ENCODE assay signal across 18 cellular contexts in genomic region chr19:45051929-45052579, GRCh38. TPM values are rescaled to one million over a fixed set of nuclear protein-coding genes. Genes with fewer than 3 reads are reported as not detected.
A peak's percentile ranks its signal among the peaks of the same experiment; 100 is the strongest.
DNase-seq lines count a peak whose midpoint lies in the region; ATAC-seq and TF ChIP-seq lines count a peak whose summit lies in the region.
"Had no signal": no experiment of that assay in that cellular context is flagged by ENCODE, and none has a peak within 500 bp of the region (broad histone marks: within the 10 kb centered on the region; RNA-seq: fewer than 3 reads in every experiment).

No MANE protein-coding gene starts in this region.

- H4K20me1 ChIP-seq in DOHH2 (ENCODE audit: control insufficient read depth, insufficient read depth, low read depth, low read length) (no peaks in the 10 kb centered on the region; the same call in 1 of the 2 replicates), Karpas-422 (ENCODE audit: insufficient read depth, low read depth, low read length) (peaks cover 24% of the 10 kb centered on the region; the same call in 1 of the 2 replicates)

- H3K36me3 ChIP-seq in DOHH2 (ENCODE audit: control insufficient read depth, low read length) = peaks cover 80% of the 10 kb centered on the region
- peaks cover 10% of the 10 kb centered on the region; the same call in 1 of the 2 replicates for H3K36me3 ChIP-seq in Karpas-422 (ENCODE audit: insufficient read depth, low read length)
- peaks cover 15% of the 10 kb centered on the region for H3K36me3 ChIP-seq in colonic mucosa

- no peak for ATAC-seq in HG02884 (IDR thresholded peaks at IDR 0.05; ENCODE audit: unreplicated experiment)
- ATAC-seq in GM18858 (IDR thresholded peaks at IDR 0.05; ENCODE audit: unreplicated experiment) = no peak
- ATAC-seq: activated T-cell treated with anti-CD3 and anti-CD28 coated beads, Interleukin-2, amount 50 U/mL, for 72 hours; Panc1; SK-N-SH treated with all-trans-retinoic acid at 6 μM for 48 hours had no signal

- H3K9ac ChIP-seq in Karpas-422 (ENCODE audit: low read length) (no peak overlapping the region), colonic mucosa (ENCODE audit: low read depth in 2 of 2, low read length in 2 of 2) (peak overlapping the region; percentile 35 to 48)

- H3F3A ChIP-seq in DOHH2 (ENCODE audit: control insufficient read depth, insufficient read depth) = peaks cover 7% of the 10 kb centered on the region

- H3K27ac ChIP-seq in DOHH2 (ENCODE audit: low read depth, low read length) (peak overlapping the region; percentile 62), Karpas-422 (ENCODE audit: low read length) (no peak overlapping the region), colonic mucosa (peak overlapping the region; percentile 57), skin epidermis (peak overlapping the region in 12 of 21 experiments; percentile 5 to 71 (median 30))
- H3K27ac ChIP-seq: cardiac muscle cell, left ventricle myocardium inferior had no signal

- DNase-seq in Karpas-422 = peak; percentile 42
- peak; percentile 44 for DNase-seq in colonic mucosa
- no peak for DNase-seq in SW480 (ENCODE audit: low spot score)
- DNase-seq in NCI-H2081 treated with DMSO at 0.1 percent for 48 hours (lab: John Stamatoyannopoulos, UW) = no peak
- DNase-seq: activated CD4-positive, alpha-beta T cell treated with anti-CD3 and anti-CD28 coated beads, Interleukin-2, amount 50 U/mL, for 4 hours; activated T-cell treated with anti-CD3 and anti-CD28 coated beads, Interleukin-2, amount 50 U/mL, for 72 hours; COR-L47; foreskin melanocyte; left ventricle myocardium inferior; NCI-H748 treated with DMSO at 0.1 percent for 48 hours; posterior cingulate gyrus had no signal

- H3K4me2 ChIP-seq in DOHH2 (ENCODE audit: low read length) (peak overlapping the region; percentile 51), Karpas-422 (ENCODE audit: low read depth, low read length, poor library complexity, severe bottlenecking) (no peak overlapping the region)

- H3K9me3 ChIP-seq in DOHH2 (ENCODE audit: control insufficient read depth, insufficient read depth, low read length) (no peaks in the 10 kb centered on the region), Karpas-422 (ENCODE audit: low read length) (no peaks in the 10 kb centered on the region), colonic mucosa (no peaks in the 10 kb centered on the region)
- H3K9me3 ChIP-seq: left ventricle myocardium inferior had no signal

- TF ChIP-seq CTCF in DOHH2 (IDR thresholded peaks at IDR 0.05; ENCODE audit: low read depth, low read length, poor library complexity, severe bottlenecking) = no peak
- TF ChIP-seq CTCF in colonic mucosa (IDR thresholded peaks at IDR 0.05) = no peak

- H2AFZ ChIP-seq in Karpas-422 (ENCODE audit: low read length) = no peak overlapping the region

- H3K4me3 ChIP-seq in DOHH2 (ENCODE audit: low read length) (peak overlapping the region; percentile 34; the same call in 1 of the 2 replicates), Karpas-422 (ENCODE audit: low read length) (no peak overlapping the region), colonic mucosa (no peak overlapping the region), skin epidermis (no peak overlapping the region)
- H3K4me3 ChIP-seq: cardiac muscle cell, left ventricle myocardium inferior had no signal

- H3K27me3 ChIP-seq in DOHH2 (ENCODE audit: control insufficient read depth, low read length) (no peaks in the 10 kb centered on the region), Karpas-422 (ENCODE audit: low read length) (no peaks in the 10 kb centered on the region), colonic mucosa (no peaks in the 10 kb centered on the region)
- H3K27me3 ChIP-seq: cardiac muscle cell had no signal

- H3K4me1 ChIP-seq in DOHH2 (ENCODE audit: control insufficient read depth, low read length) (peaks cover 71% of the 10 kb centered on the region), Karpas-422 (ENCODE audit: low read length) (peaks cover 20% of the 10 kb centered on the region), colonic mucosa (no peaks in the 10 kb centered on the region)

- H3K9me2 ChIP-seq in DOHH2 (replicated peaks; ENCODE audit: control insufficient read depth, low read length) (no peaks in the 10 kb centered on the region), Karpas-422 (replicated peaks; ENCODE audit: insufficient read depth, low read length) (no peaks in the 10 kb centered on the region)

- H3K79me2 ChIP-seq in DOHH2 (ENCODE audit: control insufficient read depth, low read length) = peaks cover 73% of the 10 kb centered on the region
- H3K79me2 ChIP-seq in Karpas-422 (ENCODE audit: low read length) = peaks cover 50% of the 10 kb centered on the region

- intact Hi-C loops in colonic mucosa (cut with DNase I) = no loop called here

RNA-seq across cellular contexts. Expression of gene CLASRP, which starts 13.2 kb away (rescaled TPM):
- 22.7 and 41.9 TPM in 2 replicates for total RNA-seq in Karpas-422 (2014; rRNA removed; shearing (Covaris generic); ENCODE audit: low replicate concordance)
- total RNA-seq in colonic mucosa = 10 to 100 TPM; 53.5 to 82.6 TPM

RNA-seq across cellular contexts. Expression of gene ZNF296, which starts 24.2 kb away (rescaled TPM):
- total RNA-seq in Karpas-422 (2014; rRNA removed; shearing (Covaris generic); ENCODE audit: low replicate concordance) = 3.9 and 4.7 TPM in 2 replicates
- 1 to 10 TPM; 3.4 to 7.0 TPM for total RNA-seq in colonic mucosa
- total RNA-seq: left ventricle myocardium inferior had no signal

RNA-seq across cellular contexts. Expression of gene GEMIN7, which starts 27.0 kb away (rescaled TPM):
- total RNA-seq in Karpas-422 (2014; rRNA removed; shearing (Covaris generic); ENCODE audit: low replicate concordance) = 85.2 and 91.1 TPM in 2 replicates
- total RNA-seq in colonic mucosa = 10 to 100 TPM; 22.4 to 37.5 TPM

RNA-seq across cellular contexts. Expression of gene PPP1R37, which starts 40.9 kb away (rescaled TPM):
- 8.0 and 21.0 TPM in 2 replicates for total RNA-seq in Karpas-422 (2014; rRNA removed; shearing (Covaris generic); ENCODE audit: low replicate concordance)
- total RNA-seq in colonic mucosa = 10 to 100 TPM; 28.2 to 46.9 TPM

RNA-seq across cellular contexts. Expression of gene RELB, which starts 50.8 kb away (rescaled TPM):
- total RNA-seq in Karpas-422 (2014; rRNA removed; shearing (Covaris generic); ENCODE audit: low replicate concordance) = 0.63 and 1.3 TPM in 2 replicates
- total RNA-seq in colonic mucosa = 10 to 100 TPM; 17.1 to 42.4 TPM

Comparison
In these comparisons a context has a peak if more than half of its experiments do, and no peak if none do; other contexts are left out.
1. DNase-seq: peak in Karpas-422 (single experiment) and colonic mucosa (single experiment); none in SW480 (single experiment) and NCI-H2081 treated with DMSO at 0.1 percent for 48 hours (single experiment).